Comparison of ENCODE assay signal across 14 cellular contexts in the genomic region with DNA sequence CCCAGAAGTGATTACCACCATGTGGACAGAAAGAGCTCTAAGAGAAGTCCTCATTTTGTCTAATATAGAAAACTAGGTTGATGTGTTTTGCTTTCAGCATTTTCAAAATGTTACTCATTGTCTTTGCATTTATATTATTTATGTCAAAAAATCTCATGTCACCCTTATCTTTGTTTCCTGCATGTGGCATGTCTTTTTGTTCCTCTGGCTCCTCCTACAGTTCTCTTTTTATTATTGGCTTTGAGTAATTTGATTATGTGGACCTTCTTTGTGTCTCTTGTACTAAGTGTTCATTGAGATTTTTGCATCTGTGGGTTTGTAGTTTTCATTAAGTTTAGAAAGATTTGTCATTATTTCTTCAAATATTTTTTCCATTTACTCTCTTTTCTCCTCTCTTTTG. TPM values are rescaled to one million over a fixed set of nuclear protein-coding genes. Genes with fewer than 3 reads are reported as not detected.
DNase-seq lines count a peak whose midpoint lies in the region; ATAC-seq, FAIRE-seq and TF ChIP-seq lines count a peak whose summit lies in the region.
"Had no signal": no experiment of that assay in that cellular context is flagged by ENCODE, and none has a peak within 500 bp of the region (broad histone marks: within the 10 kb centered on the region; RNA-seq: fewer than 3 reads in every experiment).

No MANE protein-coding gene starts in this region.

- TF ChIP-seq RAD21 in HepG2 (CRISPR knock-in tag; IDR thresholded peaks at IDR 0.05), result no peak

- H3K4me3 ChIP-seq in HepG2 (replicated peaks in 1 of 3; ENCODE audit: insufficient read depth in 1 of 3, low read depth in 2 of 3, low read length in 3 of 3) (no peak overlapping the region), right lobe of liver (no peak overlapping the region), OCI-LY7 (ENCODE audit: low read depth, low read length, poor library complexity, severe bottlenecking) (no peak overlapping the region), endothelial cell of umbilical vein (replicated peaks in 1 of 3; ENCODE audit: insufficient read depth in 1 of 3, low read depth in 1 of 3, low read length in 3 of 3) (no peak overlapping the region), upper lobe of right lung (no peak overlapping the region)
- H3K4me3 ChIP-seq: GM12878, lower lobe of right lung had no signal

- no peak for TF ChIP-seq EP300 in HepG2 (IDR thresholded peaks at IDR 0.05; ENCODE audit: low read depth in 2 of 2, low read length in 2 of 2)
- TF ChIP-seq EP300 in HepG2 (CRISPR knock-in tag; IDR thresholded peaks at IDR 0.05; ENCODE audit: borderline replicate concordance), result no peak

- H4K20me1 ChIP-seq in HepG2 (ENCODE audit: insufficient read depth, low read length) (no peaks in the 10 kb centered on the region), OCI-LY7 (ENCODE audit: insufficient read depth, low read length) (no peaks in the 10 kb centered on the region), endothelial cell of umbilical vein (replicated peaks; ENCODE audit: control insufficient read depth, extremely low read depth, insufficient read depth, low read length) (no peaks in the 10 kb centered on the region)

- CTCF ChIA-PET in HepG2 (lab: Yijun Ruan, JAX; ENCODE audit: low intra/inter-chr PET ratio, low total read pairs) (no interaction called here), OCI-LY7 (lab: Charles Lee; ENCODE audit: unreplicated experiment) (no interaction called here), endothelial cell of umbilical vein (lab: Charles Lee) (interaction anchor here (1.4 kb wide), 1 partner anchor 20 kb away, joined by 4 read pairs; no protein-coding TSS in a partner anchor)

- no peak overlapping the region for H3K27ac ChIP-seq in HepG2 (ENCODE audit: extremely low read length, insufficient read depth, low read length)
- no peak overlapping the region for H3K27ac ChIP-seq in right lobe of liver
- H3K27ac ChIP-seq in OCI-LY7 (ENCODE audit: low read depth, low read length, poor library complexity, severe bottlenecking), result no peak overlapping the region
- H3K27ac ChIP-seq in endothelial cell of umbilical vein (ENCODE audit: insufficient read depth, low read depth, low read length), result no peak overlapping the region
- H3K27ac ChIP-seq in upper lobe of right lung, result no peak overlapping the region
- H3K27ac ChIP-seq: lower lobe of right lung had no signal

- no peak; the same call in 1 of the 2 replicates for TF ChIP-seq CTCF in HepG2 (CRISPR knock-in tag; IDR thresholded peaks at IDR 0.05)
- TF ChIP-seq CTCF in right lobe of liver (IDR thresholded peaks at IDR 0.05), result peak in 1 of 4 donors; percentile 9
- TF ChIP-seq CTCF in OCI-LY7 (conservative IDR thresholded peaks at IDR 0.05; ENCODE audit: low read length), result 0 out of 2 replicates have a peak, but pooled peaks have one; percentile 31
- no peak for TF ChIP-seq CTCF in endothelial cell of umbilical vein (IDR thresholded peaks at IDR 0.05; ENCODE audit: extremely low read depth in 1 of 2, insufficient read depth in 1 of 2, low read depth in 1 of 2, low read length in 2 of 2)
- peak; percentile 14 for TF ChIP-seq CTCF in upper lobe of right lung (IDR thresholded peaks at IDR 0.05)
- TF ChIP-seq CTCF in GM13976 (IDR thresholded peaks at IDR 0.05; ENCODE audit: borderline replicate concordance, control extremely low read depth, extremely low read depth, insufficient read depth, missing control alignments), result no peak

- H3K27me3 ChIP-seq in HepG2 (ENCODE audit: control insufficient read depth in 1 of 2, insufficient read depth in 2 of 2, low read length in 2 of 2) (no peaks in the 10 kb centered on the region), right lobe of liver (no peaks in the 10 kb centered on the region), endothelial cell of umbilical vein (ENCODE audit: control insufficient read depth in 2 of 2, insufficient read depth in 2 of 2, low read length in 2 of 2) (no peaks in the 10 kb centered on the region), upper lobe of right lung (no peaks in the 10 kb centered on the region)

- H3K9me3 ChIP-seq in HepG2 (ENCODE audit: low read length) (no peaks in the 10 kb centered on the region), right lobe of liver (no peaks in the 10 kb centered on the region), OCI-LY7 (ENCODE audit: low read length) (no peaks in the 10 kb centered on the region), endothelial cell of umbilical vein (replicated peaks; ENCODE audit: control insufficient read depth, insufficient read depth, low read length) (no peaks in the 10 kb centered on the region), upper lobe of right lung (no peaks in the 10 kb centered on the region)
- H3K9me3 ChIP-seq: lower lobe of right lung had no signal

- dilution Hi-C loops in endothelial cell of umbilical vein (cut with MboI; ENCODE audit: extremely low pct_ligation_motif_present, low sequenced_read_pairs), result no loop called here

- H3K9me2 ChIP-seq in OCI-LY7 (ENCODE audit: insufficient read depth, low read length), result no peaks in the 10 kb centered on the region

- DNase-seq in HepG2 (ENCODE audit: low spot score), result no peak
- DNase-seq in right lobe of liver, result no peak
- no peak for DNase-seq in OCI-LY7 (ENCODE audit: low spot score)
- peak; percentile 16 for DNase-seq in endothelial cell of umbilical vein (ENCODE audit: low read depth, low spot score)
- DNase-seq in upper lobe of right lung, result no peak
- no peak for DNase-seq in stimulated activated CD4-positive, alpha-beta T cell treated with anti-CD3 and anti-CD28 coated beads, Interleukin-4, amount 100 ng/mL, for 24 hours
- no peak for DNase-seq in GM13976 (ENCODE audit: low spot score)
- DNase-seq in activated naive CD4-positive, alpha-beta T cell treated with Interleukin-2 at 50 U/mL for 16 hours, result no peak
- DNase-seq: glutamatergic neuron, lower lobe of right lung, NCI-H1092 treated with DMSO at 0.1 percent for 48 hours, NCI-H69, T-helper 1 cell had no signal

- no peak for ATAC-seq in HepG2
- no peak for ATAC-seq in right lobe of liver
- no peak for ATAC-seq in upper lobe of right lung
- ATAC-seq: GM12878, lower lobe of right lung had no signal

- H3K4me2 ChIP-seq in HepG2 (ENCODE audit: low read depth, low read length) (no peak overlapping the region), OCI-LY7 (ENCODE audit: low read length) (no peak overlapping the region), endothelial cell of umbilical vein (ENCODE audit: insufficient read depth, low read length) (no peak overlapping the region)

- H3K9ac ChIP-seq in HepG2 (ENCODE audit: insufficient read depth, low read depth, low read length) (no peak overlapping the region), endothelial cell of umbilical vein (replicated peaks; ENCODE audit: extremely low read depth, insufficient read depth, low read length) (no peak overlapping the region)

- H3K4me1 ChIP-seq in HepG2 (ENCODE audit: insufficient read depth, low read length) (no peaks in the 10 kb centered on the region), right lobe of liver (no peaks in the 10 kb centered on the region), OCI-LY7 (ENCODE audit: insufficient read depth, low read length, poor library complexity, severe bottlenecking) (no peaks in the 10 kb centered on the region), endothelial cell of umbilical vein (ENCODE audit: control insufficient read depth, extremely low read depth, insufficient read depth, low read length) (no peaks in the 10 kb centered on the region), upper lobe of right lung (no peaks in the 10 kb centered on the region)
- H3K4me1 ChIP-seq: lower lobe of right lung had no signal

- H3K9me1 ChIP-seq in endothelial cell of umbilical vein (replicated peaks; ENCODE audit: control insufficient read depth, extremely low read depth, insufficient read depth, low read length), result no peaks in the 10 kb centered on the region

- H2AFZ ChIP-seq in HepG2 (ENCODE audit: low read length), result no peak overlapping the region
- no peak overlapping the region for H2AFZ ChIP-seq in OCI-LY7 (ENCODE audit: low read length)
- no peak overlapping the region for H2AFZ ChIP-seq in endothelial cell of umbilical vein (ENCODE audit: low read depth, low read length)

- in situ Hi-C loops in HepG2 (cut with HindIII; ENCODE audit: extremely low pct_ligation_motif_present, low pct_unique_long_range_greater_than_20kb) (no loop called here), GM13976 (cut with MboI; ENCODE audit: low sequenced_read_pairs, unreplicated experiment) (no loop called here)

- BruUV-seq in HepG2 (replicated peaks; lab: Mats Ljungman, UMichigan) (no TSS peak), OCI-LY7 (replicated peaks; lab: Mats Ljungman, UMichigan) (no TSS peak), endothelial cell of umbilical vein (replicated peaks; lab: Mats Ljungman, UMichigan) (no TSS peak)

- intact Hi-C loops in HepG2 (cut with micrococcal nuclease; ENCODE audit: unreplicated experiment) (no loop called here), right lobe of liver (cut with DNase I) (no loop called here), OCI-LY7 (cut with micrococcal nuclease; ENCODE audit: unreplicated experiment) (no loop called here), endothelial cell of umbilical vein (cut with micrococcal nuclease) (no loop called here), upper lobe of right lung (cut with DNase I) (no loop called here)

- H3K79me2 ChIP-seq in HepG2 (ENCODE audit: insufficient read depth, low read length) (no peaks in the 10 kb centered on the region), OCI-LY7 (ENCODE audit: insufficient read depth, low read depth, low read length) (no peaks in the 10 kb centered on the region), endothelial cell of umbilical vein (ENCODE audit: control insufficient read depth, insufficient read depth, low read length) (no peaks in the 10 kb centered on the region)

- no peak for FAIRE-seq in HepG2 (lab: Jason Lieb, UNC)
- FAIRE-seq in endothelial cell of umbilical vein (lab: Jason Lieb, UNC), result no peak
- FAIRE-seq: GM12878 had no signal

- no peaks in the 10 kb centered on the region for H3K36me3 ChIP-seq in HepG2 (replicated peaks in 1 of 2; ENCODE audit: control insufficient read depth in 1 of 2, insufficient read depth in 2 of 2, low read length in 2 of 2)
- no peaks in the 10 kb centered on the region for H3K36me3 ChIP-seq in right lobe of liver
- H3K36me3 ChIP-seq in OCI-LY7 (ENCODE audit: insufficient read depth, low read length), result no peaks in the 10 kb centered on the region
- H3K36me3 ChIP-seq in endothelial cell of umbilical vein (ENCODE audit: control insufficient read depth in 2 of 2, extremely low read depth in 1 of 2, insufficient read depth in 2 of 2, low read length in 2 of 2), result no peaks in the 10 kb centered on the region
- H3K36me3 ChIP-seq in upper lobe of right lung, result no peaks in the 10 kb centered on the region
- H3K36me3 ChIP-seq: lower lobe of right lung had no signal

- no peak for TF ChIP-seq POLR2A in HepG2 (IDR thresholded peaks at IDR 0.05; ENCODE audit: insufficient read depth in 1 of 2, low read depth in 2 of 2, low read length in 2 of 2)
- no peak for TF ChIP-seq POLR2A in right lobe of liver (IDR thresholded peaks at IDR 0.05)
- TF ChIP-seq POLR2A in endothelial cell of umbilical vein (IDR thresholded peaks at IDR 0.05; ENCODE audit: low read depth, low read length), result no peak

- POLR2A ChIA-PET in HepG2 (lab: Yijun Ruan, JAX), result no interaction called here
- POLR2A ChIA-PET in OCI-LY7 (lab: Charles Lee), result no interaction called here
- POLR2A ChIA-PET in endothelial cell of umbilical vein (lab: Charles Lee), result no interaction called here

RNA-seq across cellular contexts. Expression of a gene that starts 58.8 kb away (rescaled TPM):
- total RNA-seq in HepG2 (2016; rRNA removed; fragmentation: Illumina TruSeq; extraction: Trizol), result 29.8 and 45.0 TPM in 2 replicates
- 36.2 and 49.1 TPM in 2 replicates for total RNA-seq in HepG2 (2016; cell fraction: cytosol; rRNA removed; fragmentation: Illumina TruSeq; extraction: Trizol; ENCODE audit: low read depth)
- 32.9 and 43.3 TPM in 2 replicates for total RNA-seq in HepG2 (2016; cell fraction: insoluble cytoplasmic fraction; rRNA removed; fragmentation: Illumina TruSeq; extraction: Trizol)
- total RNA-seq in HepG2 (2016; cell fraction: membrane; rRNA removed; fragmentation: Illumina TruSeq; extraction: Trizol), result 68.2 and 69.9 TPM in 2 replicates
- total RNA-seq in HepG2 (2016; cell fraction: nucleus; rRNA removed; fragmentation: Illumina TruSeq; extraction: Trizol), result 14.3 and 15.8 TPM in 2 replicates
- polyA plus RNA-seq in HepG2 (2011; rRNA removed), result 29.8 and 32.4 TPM in 2 replicates
- polyA plus RNA-seq in HepG2 (2011; cell fraction: cytosol; rRNA removed), result 23.4 and 29.9 TPM in 2 replicates
- polyA plus RNA-seq in HepG2 (2011; cell fraction: nucleus; rRNA removed), result 4.6 and 7.7 TPM in 2 replicates
- 23.6 and 24.8 TPM in 2 replicates for polyA plus RNA-seq in HepG2 (2012)
- 74.7 and 106 TPM in 2 replicates for polyA plus RNA-seq in HepG2 (2016; cell fraction: cytosol; fragmentation: Illumina TruSeq; extraction: Trizol; ENCODE audit: low read depth)
- 66.2 and 74.2 TPM in 2 replicates for polyA plus RNA-seq in HepG2 (2016; cell fraction: insoluble cytoplasmic fraction; fragmentation: Illumina TruSeq; extraction: Trizol; ENCODE audit: low read depth)
- polyA plus RNA-seq in HepG2 (2016; cell fraction: membrane; fragmentation: Illumina TruSeq; extraction: Trizol; ENCODE audit: low read depth), result 103 and 108 TPM in 2 replicates
- polyA plus RNA-seq in HepG2 (2016; cell fraction: nucleus; fragmentation: Illumina TruSeq; extraction: Trizol; ENCODE audit: insufficient read depth, low read depth), result 32.3 and 39.9 TPM in 2 replicates
- 5.4 and 7.5 TPM in 2 replicates for polyA minus RNA-seq in HepG2 (2011; rRNA and poly(A)+ RNA removed; ENCODE audit: low replicate concordance)
- polyA minus RNA-seq in HepG2 (2011; cell fraction: cytosol; rRNA and poly(A)+ RNA removed), result 4.7 and 5.0 TPM in 2 replicates
- polyA minus RNA-seq in HepG2 (2011; cell fraction: nucleus; rRNA and poly(A)+ RNA removed), result 5.4 and 5.7 TPM in 2 replicates
- 10 to 100 TPM in 3 of 6 experiments, 1 to 10 TPM in 3; 8.1 to 23.8 (median 14.0) TPM for total RNA-seq in right lobe of liver
- 6.2 and 10.4 TPM in 2 replicates for total RNA-seq in OCI-LY7 (2014; rRNA removed; shearing (Covaris generic))
- 8.3 and 10.2 TPM in 2 replicates for total RNA-seq in OCI-LY7 (2022)
- total RNA-seq in endothelial cell of umbilical vein, result 32.9 and 33.0 TPM in 2 replicates
- polyA plus RNA-seq in endothelial cell of umbilical vein, result 22.3 and 31.9 TPM in 2 replicates
- 45.0 and 45.4 TPM in 2 replicates for polyA plus RNA-seq in endothelial cell of umbilical vein (2011; cell fraction: cytosol; rRNA removed)
- polyA plus RNA-seq in endothelial cell of umbilical vein (2011; cell fraction: nucleus; rRNA removed), result 11.5 and 11.9 TPM in 2 replicates
- polyA plus RNA-seq in endothelial cell of umbilical vein (2012), result 25.9 and 44.4 TPM in 2 replicates
- 10.2 and 11.1 TPM in 2 replicates for polyA minus RNA-seq in endothelial cell of umbilical vein
- 6.9 TPM for polyA minus RNA-seq in endothelial cell of umbilical vein (2011; cell fraction: cytosol; rRNA and poly(A)+ RNA removed)
- 3.9 and 4.4 TPM in 2 replicates for polyA minus RNA-seq in endothelial cell of umbilical vein (2011; cell fraction: nucleus; rRNA and poly(A)+ RNA removed)
- total RNA-seq in upper lobe of right lung, result 33.4 TPM

Comparison
In these comparisons a context has a peak if more than half of its experiments do, and no peak if none do; other contexts are left out.
1. CTCF ChIP-seq: peak in OCI-LY7 (single experiment) and upper lobe of right lung (single experiment); none in HepG2 (single experiment), endothelial cell of umbilical vein (0 of 2) and GM13976 (single experiment).